11 cellular contexts compared by ENCODE assay signal in genomic region chr10:24701447-24701846, GRCh38. TPM values are rescaled to one million over a fixed set of nuclear protein-coding genes. Genes with fewer than 3 reads are reported as not detected.
DNase-seq lines count a peak whose midpoint lies in the region; ATAC-seq and TF ChIP-seq lines count a peak whose summit lies in the region.
"Had no signal": no experiment of that assay in that cellular context is flagged by ENCODE, and none has a peak within 500 bp of the region (broad histone marks: within the 10 kb centered on the region; RNA-seq: fewer than 3 reads in every experiment).

No MANE protein-coding gene starts in this region.

- ATAC-seq in GM19397 (IDR thresholded peaks at IDR 0.05; ENCODE audit: unreplicated experiment) (peak; percentile 78), HG03097 (IDR thresholded peaks at IDR 0.05; ENCODE audit: low FRiP score, unreplicated experiment) (peak; percentile 81)
- no peak for ATAC-seq in naive thymus-derived CD8-positive, alpha-beta T cell
- ATAC-seq: psoas muscle had no signal

- peak; percentile 55 for DNase-seq in GM12864 (ENCODE audit: low read depth)
- DNase-seq in activated CD4-positive, alpha-beta memory T cell treated with anti-CD3 and anti-CD28 coated beads for 36 hours: peak; percentile 21
- DNase-seq in DMS 273 treated with DMSO at 0.1 percent for 48 hours (lab: John Stamatoyannopoulos, UW): no peak
- no peak for DNase-seq in globus pallidus (ENCODE audit: low spot score)
- no peak for DNase-seq in naive thymus-derived CD8-positive, alpha-beta T cell
- DNase-seq in germinal center (ENCODE audit: low spot score): no peak
- DNase-seq: GF-D8, psoas muscle had no signal

- H3K4me3 Mint-ChIP-seq in activated CD4-positive, alpha-beta memory T cell treated with anti-CD3 and anti-CD28 coated beads for 36 hours: no peak overlapping the region
- no peak overlapping the region for H3K4me3 Mint-ChIP-seq in naive thymus-derived CD8-positive, alpha-beta T cell

- no peak overlapping the region for H3K27ac Mint-ChIP-seq in activated CD4-positive, alpha-beta memory T cell treated with anti-CD3 and anti-CD28 coated beads for 36 hours
- H3K27ac Mint-ChIP-seq in naive thymus-derived CD8-positive, alpha-beta T cell: peak overlapping the region in 1 of 10 donors; percentile 90

- H3K4me3 ChIP-seq in GM12864 (ENCODE audit: low read depth, low read length): no peak overlapping the region
- H3K4me3 ChIP-seq: psoas muscle, thoracic aorta had no signal

- CTCF ChIA-PET in activated CD4-positive, alpha-beta memory T cell treated with anti-CD3 and anti-CD28 coated beads for 36 hours (lab: Charles Lee): interaction anchor here (0.6 kb wide), 1 partner anchor 16 kb away, joined by 3 read pairs; no protein-coding TSS in a partner anchor

- peaks cover 1% of the 10 kb centered on the region for H3K27me3 Mint-ChIP-seq in activated CD4-positive, alpha-beta memory T cell treated with anti-CD3 and anti-CD28 coated beads for 36 hours
- H3K27me3 Mint-ChIP-seq in naive thymus-derived CD8-positive, alpha-beta T cell: no peaks in the 10 kb centered on the region

- peaks cover 7% of the 10 kb centered on the region for H3K4me1 Mint-ChIP-seq in activated CD4-positive, alpha-beta memory T cell treated with anti-CD3 and anti-CD28 coated beads for 36 hours (ENCODE audit: low read depth)
- H3K4me1 Mint-ChIP-seq in naive thymus-derived CD8-positive, alpha-beta T cell: peaks cover 3 to 10% (median 8%) of the 10 kb centered on the region in 4 donors

- H3K36me3 Mint-ChIP-seq in activated CD4-positive, alpha-beta memory T cell treated with anti-CD3 and anti-CD28 coated beads for 36 hours: no peaks in the 10 kb centered on the region
- H3K36me3 Mint-ChIP-seq in naive thymus-derived CD8-positive, alpha-beta T cell: no peaks in the 10 kb centered on the region

- POLR2A ChIA-PET in activated CD4-positive, alpha-beta memory T cell treated with anti-CD3 and anti-CD28 coated beads for 36 hours (lab: Charles Lee): no interaction called here
- POLR2A ChIA-PET in naive thymus-derived CD8-positive, alpha-beta T cell (lab: Charles Lee): no interaction called here

- peak; percentile 25 for TF ChIP-seq CTCF in GM12864 (IDR thresholded peaks at IDR 0.05; ENCODE audit: low read depth, low read length, missing control alignments)

- intact Hi-C loops in activated CD4-positive, alpha-beta memory T cell treated with anti-CD3 and anti-CD28 coated beads for 36 hours (cut with micrococcal nuclease): no loop called here

- no peaks in the 10 kb centered on the region for H3K9me3 Mint-ChIP-seq in activated CD4-positive, alpha-beta memory T cell treated with anti-CD3 and anti-CD28 coated beads for 36 hours
- no peaks in the 10 kb centered on the region for H3K9me3 Mint-ChIP-seq in naive thymus-derived CD8-positive, alpha-beta T cell

RNA-seq across cellular contexts. Expression of gene ARHGAP21, which starts 22.2 kb away (rescaled TPM):
- total RNA-seq in activated CD4-positive, alpha-beta memory T cell treated with anti-CD3 and anti-CD28 coated beads for 36 hours: 10 to 100 TPM; 24.6 to 28.7 TPM
- total RNA-seq in naive thymus-derived CD8-positive, alpha-beta T cell: 10 to 100 TPM; 47.1 to 49.6 TPM
- 1 to 10 TPM; 1.7 to 7.0 (median 5.0) TPM for polyA plus RNA-seq in naive thymus-derived CD8-positive, alpha-beta T cell

Comparison
In these comparisons a context has a peak if more than half of its experiments do, and no peak if none do; other contexts are left out.
1. DNase-seq: peak in GM12864 (single experiment) and activated CD4-positive, alpha-beta memory T cell treated with anti-CD3 and anti-CD28 coated beads for 36 hours (single experiment); none in DMS 273 treated with DMSO at 0.1 percent for 48 hours (single experiment), globus pallidus (single experiment), naive thymus-derived CD8-positive, alpha-beta T cell (0 of 10) and germinal center (single experiment).
2. ATAC-seq: peak in GM19397 (single experiment) and HG03097 (single experiment); none in naive thymus-derived CD8-positive, alpha-beta T cell (0 of 2).